ENCODE assay signal across 21 cellular contexts in the genomic region with DNA sequence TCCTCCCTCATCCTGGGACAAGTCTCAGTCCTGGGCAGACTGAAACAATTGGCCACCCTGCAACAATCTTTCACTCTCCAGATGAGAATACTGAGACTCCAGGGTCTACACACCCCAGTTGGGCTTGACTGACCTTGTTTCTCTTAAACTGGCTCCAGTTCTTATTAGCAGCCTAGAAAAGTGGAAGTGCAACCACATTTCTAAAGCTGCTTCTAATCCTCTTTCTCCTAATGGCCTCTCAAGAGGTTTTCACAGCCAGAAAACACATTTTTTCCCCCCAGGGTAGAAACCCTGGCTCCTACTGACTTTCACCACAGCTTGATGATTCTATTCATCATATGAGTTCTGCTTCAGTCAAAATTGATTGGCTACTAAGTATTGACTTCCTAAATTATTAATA. TPM values are rescaled to one million over a fixed set of nuclear protein-coding genes. Genes with fewer than 3 reads are reported as not detected.
DNase-seq lines count a peak whose midpoint lies in the region; ATAC-seq and TF ChIP-seq lines count a peak whose summit lies in the region.
"Had no signal": no experiment of that assay in that cellular context is flagged by ENCODE, and none has a peak within 500 bp of the region (broad histone marks: within the 10 kb centered on the region; RNA-seq: fewer than 3 reads in every experiment).

No MANE protein-coding gene starts in this region.

- H2AFZ ChIP-seq in Karpas-422 (ENCODE audit: low read length), result no peak overlapping the region
- H2AFZ ChIP-seq: PC-9 had no signal

- no peaks in the 10 kb centered on the region for H3K9me3 ChIP-seq in Karpas-422 (ENCODE audit: low read length)
- H3K9me3 ChIP-seq: ascending aorta, colonic mucosa, prostate gland had no signal

- no peaks in the 10 kb centered on the region for H4K20me1 ChIP-seq in Karpas-422 (ENCODE audit: insufficient read depth, low read depth, low read length)

- H3K4me2 ChIP-seq in Karpas-422 (ENCODE audit: low read depth, low read length, poor library complexity, severe bottlenecking), result peak overlapping the region; percentile 60
- H3K4me2 ChIP-seq: PC-9 had no signal

- H3K79me2 ChIP-seq in Karpas-422 (ENCODE audit: low read length), result no peaks in the 10 kb centered on the region

- no peaks in the 10 kb centered on the region for H3K9me2 ChIP-seq in Karpas-422 (replicated peaks; ENCODE audit: insufficient read depth, low read length)

- peak overlapping the region; percentile 57 for H3K27ac Mint-ChIP-seq in stimulated activated naive B cell treated with anti-CD40 and anti-IgM and Interleukin-4, amounts not matched to agents 10 μg/mL and 1 μg/mL and 100 μg/mL, for 72 hours
- H3K27ac Mint-ChIP-seq in WTC11, result no peak overlapping the region
- H3K27ac Mint-ChIP-seq: natural killer cell had no signal

- no peaks in the 10 kb centered on the region for H3K27me3 Mint-ChIP-seq in stimulated activated naive B cell treated with anti-CD40 and anti-IgM and Interleukin-4, amounts not matched to agents 10 μg/mL and 1 μg/mL and 100 μg/mL, for 72 hours
- peaks cover 18% of the 10 kb centered on the region for H3K27me3 Mint-ChIP-seq in WTC11 (ENCODE audit: low read depth)

- no peaks in the 10 kb centered on the region for H3K27me3 ChIP-seq in Karpas-422 (ENCODE audit: low read length)
- H3K27me3 ChIP-seq: ascending aorta, colonic mucosa, gastroesophageal sphincter, stomach had no signal

- ATAC-seq in GM18505 (IDR thresholded peaks at IDR 0.05; ENCODE audit: unreplicated experiment) (peak; percentile 63), GM21526 (IDR thresholded peaks at IDR 0.05; ENCODE audit: low FRiP score, unreplicated experiment) (peak; percentile 69), WTC11 (no peak)
- ATAC-seq in stimulated activated naive B cell treated with anti-CD40 and anti-IgM and Interleukin-4, amounts not matched to agents 10 μg/mL and 1 μg/mL and 100 μg/mL, for 72 hours (replicated peaks), result peak; percentile 89 to 95
- ATAC-seq: gastroesophageal sphincter, natural killer cell had no signal

- H3K9ac ChIP-seq in Karpas-422 (ENCODE audit: low read length), result no peak overlapping the region

- peak overlapping the region in 1 of 2 donors; percentile 15 for H3K4me3 Mint-ChIP-seq in stimulated activated naive B cell treated with anti-CD40 and anti-IgM and Interleukin-4, amounts not matched to agents 10 μg/mL and 1 μg/mL and 100 μg/mL, for 72 hours
- no peak overlapping the region for H3K4me3 Mint-ChIP-seq in WTC11
- H3K4me3 Mint-ChIP-seq: natural killer cell had no signal

- POLR2A ChIA-PET in WTC11 (lab: Charles Lee), result no interaction called here

- CTCF ChIA-PET in WTC11 (lab: Charles Lee), result no interaction called here

- peaks cover 13 to 19% of the 10 kb centered on the region in 2 donors for H3K4me1 Mint-ChIP-seq in stimulated activated naive B cell treated with anti-CD40 and anti-IgM and Interleukin-4, amounts not matched to agents 10 μg/mL and 1 μg/mL and 100 μg/mL, for 72 hours
- no peaks in the 10 kb centered on the region for H3K4me1 Mint-ChIP-seq in WTC11
- H3K4me1 Mint-ChIP-seq: natural killer cell had no signal

- peak overlapping the region; percentile 72 for H3K27ac ChIP-seq in Karpas-422 (ENCODE audit: low read length)
- H3K27ac ChIP-seq: ascending aorta, colonic mucosa, epithelial cell of prostate, gastroesophageal sphincter, PC-9, prostate gland, stomach had no signal

- no peak for TF ChIP-seq CTCF in WTC11 (IDR thresholded peaks at IDR 0.05)

- DNase-seq in Karpas-422 (peak; percentile 95), WTC11 (ENCODE audit: low spot score) (no peak), Kasumi-1 (lab: John Stamatoyannopoulos, UW) (no peak), T-helper 9 cell (no peak)
- peak; percentile 17 for DNase-seq in stimulated activated naive B cell treated with anti-CD40 and anti-IgM and Interleukin-4, amounts not matched to agents 10 μg/mL and 1 μg/mL and 100 μg/mL, for 72 hours
- DNase-seq: activated gamma-delta T cell treated with Interleukin-2 at 50 U/mL for 16 hours, C1 segment of cervical spinal cord, colonic mucosa, IMR-90, natural killer cell, NCI-H1105, NCI-H2227 treated with DMSO at 0.1 percent for 48 hours, PC-9, stomach had no signal

- no peak for TF ChIP-seq POLR2A in GM18505 (IDR thresholded peaks at IDR 0.05; ENCODE audit: borderline replicate concordance, extremely low read depth, insufficient read depth, insufficient read length)

- H3K36me3 Mint-ChIP-seq in stimulated activated naive B cell treated with anti-CD40 and anti-IgM and Interleukin-4, amounts not matched to agents 10 μg/mL and 1 μg/mL and 100 μg/mL, for 72 hours, result peaks cover 8 to 17% of the 10 kb centered on the region in 2 donors
- H3K36me3 Mint-ChIP-seq in WTC11, result peaks cover 5% of the 10 kb centered on the region; the same call in 1 of the 2 replicates
- H3K36me3 Mint-ChIP-seq: natural killer cell had no signal

- H3K4me1 ChIP-seq in Karpas-422 (ENCODE audit: low read length), result peaks cover 31% of the 10 kb centered on the region
- H3K4me1 ChIP-seq: ascending aorta, colonic mucosa, gastroesophageal sphincter, prostate gland had no signal

- H3K36me3 ChIP-seq in Karpas-422 (ENCODE audit: insufficient read depth, low read length), result no peaks in the 10 kb centered on the region
- H3K36me3 ChIP-seq: ascending aorta, colonic mucosa, prostate gland had no signal

- H3K9me3 Mint-ChIP-seq in stimulated activated naive B cell treated with anti-CD40 and anti-IgM and Interleukin-4, amounts not matched to agents 10 μg/mL and 1 μg/mL and 100 μg/mL, for 72 hours, result peaks cover 0 to 5% of the 10 kb centered on the region in 2 donors
- peaks cover 26% of the 10 kb centered on the region for H3K9me3 Mint-ChIP-seq in WTC11
- H3K9me3 Mint-ChIP-seq: natural killer cell had no signal

- peak overlapping the region; percentile 21; the same call in 1 of the 2 replicates for H3K4me3 ChIP-seq in Karpas-422 (ENCODE audit: low read length)
- H3K4me3 ChIP-seq: ascending aorta, colonic mucosa, gastroesophageal sphincter, lung, PC-9, prostate gland, stomach had no signal

TF ChIP-seq in WTC11, 78 proteins besides CTCF, POLR2A, EP300 and RAD21:
- no peak for TF ChIP-seq MXD4 (CRISPR knock-in tag; IDR thresholded peaks at IDR 0.05; ENCODE audit: borderline replicate concordance)
- no peak for TF ChIP-seq CREM (CRISPR knock-in tag; IDR thresholded peaks at IDR 0.05)
- no peak for TF ChIP-seq GRHL2 (CRISPR knock-in tag; IDR thresholded peaks at IDR 0.05; ENCODE audit: insufficient replicate concordance, severe bottlenecking)
- TF ChIP-seq, protein P1, sequence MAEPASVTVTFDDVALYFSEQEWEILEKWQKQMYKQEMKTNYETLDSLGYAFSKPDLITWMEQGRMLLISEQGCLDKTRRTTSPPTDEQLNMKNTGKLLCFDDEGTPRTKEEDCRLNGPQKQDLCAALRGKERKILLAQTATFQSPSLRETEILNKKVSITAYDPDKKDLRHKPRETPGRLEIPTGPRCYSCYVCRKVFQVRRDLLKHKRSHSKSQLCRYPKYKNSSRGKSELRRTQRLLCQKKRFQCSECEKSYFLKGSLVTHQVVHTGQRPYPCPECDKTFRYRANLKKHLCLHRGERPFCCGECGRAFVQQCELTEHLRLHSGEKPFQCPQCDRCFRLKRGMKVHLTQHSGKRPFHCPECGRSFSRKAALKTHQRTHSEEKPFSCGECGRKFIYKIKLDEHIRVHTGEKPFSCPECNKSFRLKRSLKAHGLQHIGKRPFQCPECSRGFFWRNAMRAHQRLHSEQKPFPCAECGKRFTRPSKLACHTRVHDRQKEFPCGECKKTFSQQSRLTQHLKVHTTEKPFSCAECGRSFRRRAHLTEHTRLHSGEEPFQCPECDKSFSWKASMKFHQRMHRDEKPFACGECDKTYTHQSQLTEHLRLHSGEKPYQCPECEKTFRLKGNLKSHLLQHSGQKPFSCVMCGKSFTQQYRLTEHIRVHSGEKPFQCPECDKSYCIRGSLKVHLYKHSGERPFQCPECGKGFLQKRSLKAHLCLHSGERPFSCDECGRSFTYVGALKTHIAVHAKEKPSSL (CRISPR knock-in tag; conservative IDR thresholded peaks at IDR 0.05), result no peak
- TF ChIP-seq, protein P2, sequence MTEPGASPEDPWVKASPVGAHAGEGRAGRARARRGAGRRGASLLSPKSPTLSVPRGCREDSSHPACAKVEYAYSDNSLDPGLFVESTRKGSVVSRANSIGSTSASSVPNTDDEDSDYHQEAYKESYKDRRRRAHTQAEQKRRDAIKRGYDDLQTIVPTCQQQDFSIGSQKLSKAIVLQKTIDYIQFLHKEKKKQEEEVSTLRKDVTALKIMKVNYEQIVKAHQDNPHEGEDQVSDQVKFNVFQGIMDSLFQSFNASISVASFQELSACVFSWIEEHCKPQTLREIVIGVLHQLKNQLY (CRISPR knock-in tag; IDR thresholded peaks at IDR 0.05), result no peak
- TF ChIP-seq PRRX2 (CRISPR knock-in tag; IDR thresholded peaks at IDR 0.05), result no peak

RNA-seq across cellular contexts. Expression of a gene that starts 45.8 kb away (rescaled TPM):
- total RNA-seq in Karpas-422 (2014; rRNA removed; shearing (Covaris generic); ENCODE audit: low replicate concordance), result 0.65 and 3.2 TPM in 2 replicates
- 0.62 to 1.8 TPM (median 1.2 TPM) in 3 replicates for total RNA-seq in WTC11 (2021)
- total RNA-seq: PC-9 had no signal

Comparison
In these comparisons a context has a peak if more than half of its experiments do, and no peak if none do; other contexts are left out.
1. DNase-seq: peak in Karpas-422 (single experiment) and stimulated activated naive B cell treated with anti-CD40 and anti-IgM and Interleukin-4, amounts not matched to agents 10 μg/mL and 1 μg/mL and 100 μg/mL, for 72 hours (single experiment); none in WTC11 (single experiment), Kasumi-1 (0 of 2) and T-helper 9 cell (single experiment).